ENCODE assay signal across 14 cellular contexts in genomic region chr10:88999629-89000028, GRCh38. TPM values are rescaled to one million over a fixed set of nuclear protein-coding genes. Genes with fewer than 3 reads are reported as not detected.
A peak's percentile ranks its signal among the peaks of the same experiment; 100 is the strongest.
DNase-seq lines count a peak whose midpoint lies in the region; ATAC-seq and TF ChIP-seq lines count a peak whose summit lies in the region.
"Had no signal": no experiment of that assay in that cellular context is flagged by ENCODE, and none has a peak within 500 bp of the region (broad histone marks: within the 10 kb centered on the region; RNA-seq: fewer than 3 reads in every experiment).

No MANE protein-coding gene starts in this region.

- H3K9me3 ChIP-seq in testis, result no peaks in the 10 kb centered on the region

- no peak overlapping the region for H3K27ac Mint-ChIP-seq in activated CD4-positive, alpha-beta T cell treated with anti-CD3 and anti-CD28 coated beads for 36 hours
- H3K27ac Mint-ChIP-seq in activated CD4-positive, alpha-beta memory T cell treated with anti-CD3 and anti-CD28 coated beads for 36 hours, result peak overlapping the region; percentile 56
- H3K27ac Mint-ChIP-seq: activated naive CD8-positive, alpha-beta T cell treated with anti-CD3 and anti-CD28 coated beads, Interleukin-2, amount 50 U/mL, for 24 hours had no signal

- no peaks in the 10 kb centered on the region for H3K36me3 ChIP-seq in testis (ENCODE audit: low read depth, missing control alignments)

- H3K4me3 Mint-ChIP-seq in activated CD4-positive, alpha-beta T cell treated with anti-CD3 and anti-CD28 coated beads for 36 hours, result peak overlapping the region; percentile 30
- peak overlapping the region; percentile 80 for H3K4me3 Mint-ChIP-seq in activated CD4-positive, alpha-beta memory T cell treated with anti-CD3 and anti-CD28 coated beads for 36 hours

- H3K4me1 ChIP-seq in testis, result peaks cover 18% of the 10 kb centered on the region

- peaks cover 13% of the 10 kb centered on the region for H3K36me3 Mint-ChIP-seq in activated CD4-positive, alpha-beta T cell treated with anti-CD3 and anti-CD28 coated beads for 36 hours (ENCODE audit: low read depth)
- peaks cover 24% of the 10 kb centered on the region for H3K36me3 Mint-ChIP-seq in activated CD4-positive, alpha-beta memory T cell treated with anti-CD3 and anti-CD28 coated beads for 36 hours

- intact Hi-C loops in activated CD4-positive, alpha-beta T cell treated with anti-CD3 and anti-CD28 coated beads for 36 hours (cut with DNase I, micrococcal nuclease), result loop anchor here (5.0 to 10.0 kb wide), 4 partner anchors 37 to 1875 kb away; partner anchors contain the start of genes KLLN (in 1 of the 2), PTEN (in 1 of the 2) and RPP30 (in 1 of the 2)
- intact Hi-C loops in activated CD4-positive, alpha-beta memory T cell treated with anti-CD3 and anti-CD28 coated beads for 36 hours (cut with micrococcal nuclease), result loop anchor here (5.0 to 10.0 kb wide), 2 partner anchors 415 to 417 kb away; partner anchors contain the start of genes IFIT5 and RNLS
- intact Hi-C loops in testis (cut with DNase I; ENCODE audit: low total_unique reads) (no loop called here), posterior vena cava (cut with DNase I) (no loop called here)

- POLR2A ChIA-PET in activated CD4-positive, alpha-beta T cell treated with anti-CD3 and anti-CD28 coated beads for 36 hours (lab: Charles Lee), result interaction anchor here (0.9 kb wide), 1 partner anchor 8 kb away, joined by 3 read pairs; no protein-coding TSS in a partner anchor
- POLR2A ChIA-PET in activated CD4-positive, alpha-beta memory T cell treated with anti-CD3 and anti-CD28 coated beads for 36 hours (lab: Charles Lee), result interaction anchor here (5.4 kb wide), 1 partner anchor 8 kb away, joined by 122 read pairs; the partner anchor contains the start of gene FAS

- CTCF ChIA-PET in activated CD4-positive, alpha-beta T cell treated with anti-CD3 and anti-CD28 coated beads for 36 hours (lab: Charles Lee), result interaction anchor here (1.0 to 2.9 kb wide), 4 partner anchors 8 to 565 kb away, joined by 3 to 16 read pairs (median 4); partner anchors contain the start of gene FAS
- CTCF ChIA-PET in activated CD4-positive, alpha-beta memory T cell treated with anti-CD3 and anti-CD28 coated beads for 36 hours (lab: Charles Lee), result interaction anchor here (1.7 to 4.4 kb wide), 2 partner anchors 9 to 66 kb away, joined by 6 to 24 read pairs; partner anchors contain the start of gene FAS

- H3K27me3 ChIP-seq in testis, result no peaks in the 10 kb centered on the region

- H3K4me1 Mint-ChIP-seq in activated CD4-positive, alpha-beta T cell treated with anti-CD3 and anti-CD28 coated beads for 36 hours, result peaks cover 73% of the 10 kb centered on the region
- H3K4me1 Mint-ChIP-seq in activated CD4-positive, alpha-beta memory T cell treated with anti-CD3 and anti-CD28 coated beads for 36 hours (ENCODE audit: low read depth), result peaks cover 85% of the 10 kb centered on the region

- no peak for TF ChIP-seq CTCF in testis (IDR thresholded peaks at IDR 0.05)

- WGBS in testis, 2 donors, result 42 to 47% methylated on average over 1 of the region's 1 CpG

- DNase-seq in activated CD4-positive, alpha-beta T cell treated with anti-CD3 and anti-CD28 coated beads for 36 hours, result no peak
- no peak for DNase-seq in activated CD4-positive, alpha-beta T cell treated with anti-CD3 and anti-CD28 coated beads, Interleukin-2, amount 50 U/mL, for 4 hours
- no peak for DNase-seq in activated CD4-positive, alpha-beta memory T cell treated with anti-CD3 and anti-CD28 coated beads for 36 hours
- peak; percentile 35 for DNase-seq in foreskin melanocyte
- no peak for DNase-seq in testis
- no peak for DNase-seq in SIG-M5 (lab: John Stamatoyannopoulos, UW)
- no peak for DNase-seq in posterior vena cava (ENCODE audit: low spot score)
- DNase-seq: activated CD4-positive, alpha-beta T cell treated with anti-CD3 and anti-CD28 coated beads for 4 hours; activated naive CD8-positive, alpha-beta T cell treated with anti-CD3 and anti-CD28 coated beads, Interleukin-2, amount 50 U/mL, for 24 hours; GDM1; kidney glomerular epithelial cell; NCI-H1436 had no signal

- no peak for TF ChIP-seq POLR2A in testis (IDR thresholded peaks at IDR 0.05)

- H3K4me3 ChIP-seq in testis, result peak overlapping the region; percentile 3 to 6

- peak overlapping the region; percentile 48 to 81 for H3K27ac ChIP-seq in testis
- H3K27ac ChIP-seq: HL-60 had no signal

- H3K9me3 Mint-ChIP-seq in activated CD4-positive, alpha-beta T cell treated with anti-CD3 and anti-CD28 coated beads for 36 hours (ENCODE audit: low read depth), result no peaks in the 10 kb centered on the region
- H3K9me3 Mint-ChIP-seq in activated CD4-positive, alpha-beta memory T cell treated with anti-CD3 and anti-CD28 coated beads for 36 hours, result no peaks in the 10 kb centered on the region
- H3K9me3 Mint-ChIP-seq: activated naive CD8-positive, alpha-beta T cell treated with anti-CD3 and anti-CD28 coated beads, Interleukin-2, amount 50 U/mL, for 24 hours had no signal

- H3K27me3 Mint-ChIP-seq in activated CD4-positive, alpha-beta T cell treated with anti-CD3 and anti-CD28 coated beads for 36 hours, result no peaks in the 10 kb centered on the region
- H3K27me3 Mint-ChIP-seq in activated CD4-positive, alpha-beta memory T cell treated with anti-CD3 and anti-CD28 coated beads for 36 hours, result no peaks in the 10 kb centered on the region
- H3K27me3 Mint-ChIP-seq: activated naive CD8-positive, alpha-beta T cell treated with anti-CD3 and anti-CD28 coated beads, Interleukin-2, amount 50 U/mL, for 24 hours had no signal

- ATAC-seq in activated CD4-positive, alpha-beta T cell treated with anti-CD3 and anti-CD28 coated beads for 36 hours, result no peak
- ATAC-seq in GM21367 (IDR thresholded peaks at IDR 0.05; ENCODE audit: unreplicated experiment), result no peak
- ATAC-seq: activated naive CD8-positive, alpha-beta T cell treated with anti-CD3 and anti-CD28 coated beads, Interleukin-2, amount 50 U/mL, for 24 hours had no signal

RNA-seq across cellular contexts. Expression of gene FAS, which starts 9.0 kb away (rescaled TPM):
- total RNA-seq in activated CD4-positive, alpha-beta T cell treated with anti-CD3 and anti-CD28 coated beads for 36 hours, result 10 to 100 TPM; 34.1 to 34.9 TPM
- total RNA-seq in activated CD4-positive, alpha-beta memory T cell treated with anti-CD3 and anti-CD28 coated beads for 36 hours, result 10 to 100 TPM; 62.2 to 63.5 TPM
- total RNA-seq in testis (10 to 100 TPM in 1 of 2 donors, 1 to 10 TPM in 1; 9.3 to 10.7 TPM), posterior vena cava (10 to 100 TPM; 30.7 to 40.7 TPM)
- 16.2 TPM for polyA plus RNA-seq in testis (ENCODE audit: insufficient read depth, low read depth, low replicate concordance)

RNA-seq across cellular contexts. Expression of gene ACTA2, which starts 47.1 kb away (rescaled TPM):
- 10 to 100 TPM in 1 of 2 experiments, 1 to 10 TPM in 1; 8.5 to 10.2 TPM for total RNA-seq in activated CD4-positive, alpha-beta T cell treated with anti-CD3 and anti-CD28 coated beads for 36 hours
- total RNA-seq in activated CD4-positive, alpha-beta memory T cell treated with anti-CD3 and anti-CD28 coated beads for 36 hours, result 10 to 100 TPM; 18.6 to 23.3 TPM
- total RNA-seq in testis (100 to 1,000 TPM; 398 to 527 TPM), posterior vena cava (1,000 to 10,000 TPM; 4,350 to 6,560 TPM)
- polyA plus RNA-seq in testis (ENCODE audit: insufficient read depth, low read depth, low replicate concordance), result 939 TPM

Comparison
In these comparisons a context has a peak if more than half of its experiments do, and no peak if none do; other contexts are left out.
1. RNA of gene ACTA2, which starts 47.1 kb away (total RNA-seq): 4,350 to 6,560 TPM in posterior vena cava and 398 to 527 TPM in testis; 18.6 to 23.3 TPM in activated CD4-positive, alpha-beta memory T cell treated with anti-CD3 and anti-CD28 coated beads for 36 hours and 8.5 to 10.2 TPM in activated CD4-positive, alpha-beta T cell treated with anti-CD3 and anti-CD28 coated beads for 36 hours; every median in the first group is over 10 times any median in the second.
2. intact Hi-C loops: an anchor here in activated CD4-positive, alpha-beta T cell treated with anti-CD3 and anti-CD28 coated beads for 36 hours (5.0 to 10.0 kb wide) and activated CD4-positive, alpha-beta memory T cell treated with anti-CD3 and anti-CD28 coated beads for 36 hours (5.0 to 10.0 kb wide); none called in testis and posterior vena cava.